ENCODE assay signal across 8 cellular contexts in genomic region chr4:113547487-113548042, GRCh38.
DNase-seq lines count a peak whose midpoint lies in the region; ATAC-seq and TF ChIP-seq lines count a peak whose summit lies in the region.

No MANE protein-coding gene starts in this region.

- no peak overlapping the region for H4K8ac ChIP-seq in neuronal stem cell (ENCODE audit: low read depth, low read length)

- no peak overlapping the region for H3K18ac ChIP-seq in neuronal stem cell (ENCODE audit: low read length)

- no peak overlapping the region for H4K91ac ChIP-seq in neuronal stem cell (ENCODE audit: low read depth, low read length, poor library complexity)

- no peaks in the 10 kb centered on the region for H3K9me3 ChIP-seq in HAP-1
- H3K9me3 ChIP-seq in RWPE2 (ENCODE audit: severe bottlenecking): no peaks in the 10 kb centered on the region
- no peaks in the 10 kb centered on the region for H3K9me3 ChIP-seq in neuronal stem cell (replicated peaks in 1 of 2; ENCODE audit: control insufficient read depth in 2 of 2, insufficient read depth in 1 of 2, low read depth in 1 of 2, low read length in 2 of 2)

- TF ChIP-seq CTCF in RWPE2 (IDR thresholded peaks at IDR 0.05; ENCODE audit: poor library complexity, severe bottlenecking) (peak; percentile 96), fibroblast of the aortic adventitia (IDR thresholded peaks at IDR 0.05; ENCODE audit: insufficient read depth, low read length) (peak; percentile 97)

- H2BK15ac ChIP-seq in neuronal stem cell (ENCODE audit: low read length): no peak overlapping the region

- H3K27me3 ChIP-seq in HAP-1 (ENCODE audit: low read depth): no peaks in the 10 kb centered on the region
- H3K27me3 ChIP-seq in RWPE2 (ENCODE audit: insufficient read depth, poor library complexity, severe bottlenecking): no peaks in the 10 kb centered on the region
- H3K27me3 ChIP-seq in neuronal stem cell (ENCODE audit: control insufficient read depth in 3 of 3, insufficient read depth in 3 of 3, low read depth in 1 of 3, low read length in 3 of 3): no peaks in the 10 kb centered on the region

- no peak overlapping the region for H3K23ac ChIP-seq in neuronal stem cell (ENCODE audit: low read depth, low read length, poor library complexity)

- H3K36me3 ChIP-seq in HAP-1 (replicated peaks) (no peaks in the 10 kb centered on the region; the same call in 1 of the 2 replicates), RWPE2 (ENCODE audit: low read depth) (no peaks in the 10 kb centered on the region), neuronal stem cell (replicated peaks in 1 of 2; ENCODE audit: control insufficient read depth in 2 of 2, insufficient read depth in 2 of 2, low read length in 2 of 2) (no peaks in the 10 kb centered on the region)

- peak; percentile 87 for DNase-seq in GM03348 (ENCODE audit: low spot score)
- peak; percentile 87 to 91 for DNase-seq in HAP-1 (ENCODE audit: low spot score in 2 of 2)
- peak; percentile 94 for DNase-seq in M059J (ENCODE audit: low read depth)
- DNase-seq in RWPE2 (ENCODE audit: low spot score): peak; percentile 93
- peak; percentile 69 to 82 for DNase-seq in activated T-helper 1 cell treated with anti-CD3 and anti-CD28 coated beads, Interleukin-2, amount 50 U/mL, for 16 hours (ENCODE audit: low read depth in 1 of 2, low spot score in 1 of 2)
- peak; percentile 96 for DNase-seq in fibroblast of the aortic adventitia (ENCODE audit: low read depth)
- DNase-seq in neuronal stem cell (ENCODE audit: low spot score): peak; percentile 82
- DNase-seq in stromal cell of bone marrow (ENCODE audit: low read depth): peak; percentile 93

- H2BK5ac ChIP-seq in neuronal stem cell (ENCODE audit: low read length): no peak overlapping the region

- H3K79me1 ChIP-seq in neuronal stem cell (ENCODE audit: low read depth, low read length): no peaks in the 10 kb centered on the region

- H3K27ac ChIP-seq in RWPE2 (ENCODE audit: poor library complexity, severe bottlenecking) (no peak overlapping the region), neuronal stem cell (replicated peaks; ENCODE audit: low read length) (no peak overlapping the region)

- in situ Hi-C loops in HAP-1 (cut with MboI; ENCODE audit: low sequenced_read_pairs): no loop called here

- H3K4me3 ChIP-seq in HAP-1 (no peak overlapping the region), RWPE2 (ENCODE audit: severe bottlenecking) (no peak overlapping the region), fibroblast of the aortic adventitia (ENCODE audit: low read depth, low read length) (no peak overlapping the region), neuronal stem cell (ENCODE audit: low read length in 2 of 2) (no peak overlapping the region)

- H3K9ac ChIP-seq in neuronal stem cell (ENCODE audit: low read depth, low read length, poor library complexity): no peak overlapping the region

- H3K14ac ChIP-seq in neuronal stem cell (ENCODE audit: low read length): no peak overlapping the region

- no peak overlapping the region for H2AFZ ChIP-seq in neuronal stem cell (ENCODE audit: low read length)

- no peak overlapping the region for H2BK12ac ChIP-seq in neuronal stem cell (ENCODE audit: low read length)

- H3K4me2 ChIP-seq in neuronal stem cell (ENCODE audit: insufficient read depth, low read length, poor library complexity, severe bottlenecking): no peak overlapping the region

- WGBS in neuronal stem cell (ENCODE audit: extremely low coverage in 2 of 2, insufficient read length in 2 of 2, insufficient replicate concordance in 1 of 2), 2 donors: no CpG with 5 or more reads among the region's 5 CpGs

- ATAC-seq in RWPE2 (ENCODE audit: low read depth): peak; percentile 98

- H3K4me1 ChIP-seq in HAP-1 (no peaks in the 10 kb centered on the region), RWPE2 (ENCODE audit: insufficient read depth, poor library complexity, severe bottlenecking) (peaks cover 9% of the 10 kb centered on the region), neuronal stem cell (ENCODE audit: control insufficient read depth in 2 of 2, insufficient read depth in 1 of 2, low read depth in 1 of 2, low read length in 2 of 2) (no peaks in the 10 kb centered on the region)

- no peak overlapping the region for H3K4ac ChIP-seq in neuronal stem cell (ENCODE audit: low read length)

- H2AK5ac ChIP-seq in neuronal stem cell (ENCODE audit: low read depth, low read length): no peak overlapping the region

- H2BK120ac ChIP-seq in neuronal stem cell (ENCODE audit: low read depth, low read length): no peak overlapping the region
